ENCODE assay signal across 12 cellular contexts in genomic region chr17:32627233-32628008, GRCh38.
DNase-seq lines count a peak whose midpoint lies in the region; ATAC-seq and TF ChIP-seq lines count a peak whose summit lies in the region.
"Had no signal": no experiment of that assay in that cellular context is flagged by ENCODE, and none has a peak within 500 bp of the region (broad histone marks: within the 10 kb centered on the region; RNA-seq: fewer than 3 reads in every experiment).

No MANE protein-coding gene starts in this region.

- intact Hi-C loops in A673 (cut with micrococcal nuclease; ENCODE audit: unreplicated experiment) (no loop called here), stomach (cut with DNase I; ENCODE audit: low total_unique reads) (no loop called here)

- H3K27me3 ChIP-seq in A673 (replicated peaks; ENCODE audit: insufficient read depth, low read depth, low read length, poor library complexity) (no peaks in the 10 kb centered on the region), stomach (no peaks in the 10 kb centered on the region)
- H3K27me3 ChIP-seq: esophagus squamous epithelium had no signal

- H3K4me3 ChIP-seq in A673 (ENCODE audit: low read depth, low read length, poor library complexity, severe bottlenecking) (no peak overlapping the region), coronary artery (no peak overlapping the region), stomach (no peak overlapping the region)
- H3K4me3 ChIP-seq: esophagus squamous epithelium, SK-N-MC had no signal

- no peak for TF ChIP-seq EP300 in stomach (IDR thresholded peaks at IDR 0.05)

- H3K4me1 ChIP-seq in A673 (ENCODE audit: insufficient read depth, low read length, poor library complexity, severe bottlenecking) (no peaks in the 10 kb centered on the region), stomach (peaks cover 0 to 11% (median 0%) of the 10 kb centered on the region in 4 donors)

- H3K36me3 ChIP-seq in A673 (ENCODE audit: insufficient read depth, low read length, poor library complexity, severe bottlenecking) (no peaks in the 10 kb centered on the region), stomach (peaks cover 0 to 4% (median 0%) of the 10 kb centered on the region in 4 donors)

- no peak for ATAC-seq in GM21786 (IDR thresholded peaks at IDR 0.05; ENCODE audit: unreplicated experiment)

- no TSS peak for BruUV-seq in A673 (replicated peaks; lab: Mats Ljungman, UMichigan)

- CTCF ChIA-PET in A673 (lab: Charles Lee): no interaction called here

- H3K27ac ChIP-seq in A673 (ENCODE audit: low read depth, low read length, poor library complexity, severe bottlenecking): no peak overlapping the region
- H3K27ac ChIP-seq in coronary artery: peak overlapping the region in 1 of 2 donors; percentile 15
- no peak overlapping the region for H3K27ac ChIP-seq in stomach
- H3K27ac ChIP-seq: esophagus squamous epithelium, SK-N-MC had no signal

- WGBS in stomach, 5 donors: 68 to 77% (median 73%) methylated on average over 15 of the region's 15 CpGs

- DNase-seq in GM04504 (ENCODE audit: low read depth) (peak; percentile 0), NCI-H2171 (lab: John Stamatoyannopoulos, UW) (peak; percentile 93), cerebellum (ENCODE audit: low spot score) (peak; percentile 88), myocyte (ENCODE audit: low read depth) (peak; percentile 17), A673 (ENCODE audit: low spot score) (no peak), coronary artery (ENCODE audit: low spot score) (no peak), stomach (no peak)
- DNase-seq: activated T-cell treated with anti-CD3 and anti-CD28 coated beads for 4 hours, DND-41, esophagus squamous epithelium had no signal

- no peak for TF ChIP-seq POLR2A in stomach (IDR thresholded peaks at IDR 0.05)

- H3K9me3 ChIP-seq in A673 (ENCODE audit: low read depth, low read length, poor library complexity, severe bottlenecking) (no peaks in the 10 kb centered on the region), stomach (no peaks in the 10 kb centered on the region)
- H3K9me3 ChIP-seq: esophagus squamous epithelium had no signal

- TF ChIP-seq CTCF in A673 (conservative IDR thresholded peaks at IDR 0.05; ENCODE audit: low read depth, low read length): no peak
- TF ChIP-seq CTCF in coronary artery (IDR thresholded peaks at IDR 0.05): no peak
- no peak for TF ChIP-seq CTCF in stomach (IDR thresholded peaks at IDR 0.05)

- POLR2A ChIA-PET in A673 (lab: Charles Lee; ENCODE audit: low non-redundant PET): no interaction called here

Comparison
In these comparisons a context has a peak if more than half of its experiments do, and no peak if none do; other contexts are left out.
1. DNase-seq: peak in GM04504 (single experiment), NCI-H2171 (single experiment), cerebellum (single experiment) and myocyte (single experiment); none in A673 (single experiment), coronary artery (single experiment) and stomach (single experiment).